11 cellular contexts compared by ENCODE assay signal in genomic region chr5:10602031-10602806, GRCh38. TPM values are rescaled to one million over a fixed set of nuclear protein-coding genes. Genes with fewer than 3 reads are reported as not detected.
A peak's percentile ranks its signal among the peaks of the same experiment; 100 is the strongest.
DNase-seq lines count a peak whose midpoint lies in the region; ATAC-seq and TF ChIP-seq lines count a peak whose summit lies in the region.
"Had no signal": no experiment of that assay in that cellular context is flagged by ENCODE, and none has a peak within 500 bp of the region (broad histone marks: within the 10 kb centered on the region; RNA-seq: fewer than 3 reads in every experiment).

No MANE protein-coding gene starts in this region.

- H3K27ac Mint-ChIP-seq in activated CD8-positive, alpha-beta memory T cell treated with anti-CD3 and anti-CD28 coated beads, Interleukin-2, amount 10 ng/mL, durations not matched to agents 7 days and 5 days = no peak overlapping the region
- H3K27ac Mint-ChIP-seq in endodermal cell = no peak overlapping the region
- no peak overlapping the region for H3K27ac Mint-ChIP-seq in activated CD4-positive, alpha-beta T cell treated with anti-CD3 and anti-CD28 coated beads, Interleukin-2, amount 10 ng/mL, durations not matched to agents 7 days and 5 days

- H3K27me3 Mint-ChIP-seq in activated CD8-positive, alpha-beta memory T cell treated with anti-CD3 and anti-CD28 coated beads, Interleukin-2, amount 10 ng/mL, durations not matched to agents 7 days and 5 days = peaks cover 4% of the 10 kb centered on the region
- no peaks in the 10 kb centered on the region for H3K27me3 Mint-ChIP-seq in endodermal cell (ENCODE audit: insufficient read depth)
- H3K27me3 Mint-ChIP-seq in activated CD4-positive, alpha-beta T cell treated with anti-CD3 and anti-CD28 coated beads, Interleukin-2, amount 10 ng/mL, durations not matched to agents 7 days and 5 days = peaks cover 2% of the 10 kb centered on the region

- H3K9me3 ChIP-seq in endodermal cell (ENCODE audit: control insufficient read depth, low read length) (no peaks in the 10 kb centered on the region), mucosa of rectum (ENCODE audit: control insufficient read depth in 2 of 2, low read length in 2 of 2) (no peaks in the 10 kb centered on the region), uterus (no peaks in the 10 kb centered on the region)
- H3K9me3 ChIP-seq: left lung had no signal

- DNase-seq in activated CD8-positive, alpha-beta memory T cell treated with anti-CD3 and anti-CD28 coated beads, Interleukin-2, amount 10 ng/mL, durations not matched to agents 7 days and 5 days = peak; percentile 28
- DNase-seq in activated CD8-positive, alpha-beta memory T cell treated with anti-CD3 and anti-CD28 coated beads, Interleukin-2, amount 50 U/mL, for 4 hours = no peak
- DNase-seq in endodermal cell (peak; percentile 42), uterus (no peak), SKM-1 (lab: John Stamatoyannopoulos, UW; ENCODE audit: unreplicated experiment) (no peak)
- no peak for DNase-seq in activated CD4-positive, alpha-beta T cell treated with anti-CD3 and anti-CD28 coated beads, Interleukin-2, amount 10 ng/mL, durations not matched to agents 7 days and 5 days
- DNase-seq: H7, left lung had no signal

- TF ChIP-seq POLR2A in uterus (IDR thresholded peaks at IDR 0.05) = no peak

- no peaks in the 10 kb centered on the region for H3K4me1 ChIP-seq in endodermal cell (ENCODE audit: control insufficient read depth, insufficient read depth, low read length)
- H3K4me1 ChIP-seq in mucosa of rectum (ENCODE audit: control insufficient read depth in 2 of 2, insufficient read depth in 2 of 2, low read length in 2 of 2) = peaks cover 6 to 13% of the 10 kb centered on the region in 2 donors
- H3K4me1 ChIP-seq in uterus = peaks cover 4 to 6% of the 10 kb centered on the region in 2 donors

- CTCF ChIA-PET in activated CD8-positive, alpha-beta memory T cell treated with anti-CD3 and anti-CD28 coated beads, Interleukin-2, amount 10 ng/mL, durations not matched to agents 7 days and 5 days (lab: Charles Lee) = interaction anchor here (1.6 kb wide), 1 partner anchor 25 kb away, joined by 8 read pairs; no protein-coding TSS in a partner anchor
- CTCF ChIA-PET in activated CD4-positive, alpha-beta T cell treated with anti-CD3 and anti-CD28 coated beads, Interleukin-2, amount 10 ng/mL, durations not matched to agents 7 days and 5 days (lab: Charles Lee) = interaction anchor here (1.0 kb wide), 1 partner anchor 11 kb away, joined by 3 read pairs; no protein-coding TSS in a partner anchor

- intact Hi-C loops in uterus (cut with DNase I; ENCODE audit: low total_unique reads) = no loop called here

- H3K9me3 Mint-ChIP-seq in activated CD8-positive, alpha-beta memory T cell treated with anti-CD3 and anti-CD28 coated beads, Interleukin-2, amount 10 ng/mL, durations not matched to agents 7 days and 5 days (ENCODE audit: low read depth) = no peaks in the 10 kb centered on the region
- H3K9me3 Mint-ChIP-seq in endodermal cell = no peaks in the 10 kb centered on the region
- H3K9me3 Mint-ChIP-seq in activated CD4-positive, alpha-beta T cell treated with anti-CD3 and anti-CD28 coated beads, Interleukin-2, amount 10 ng/mL, durations not matched to agents 7 days and 5 days = no peaks in the 10 kb centered on the region
- H3K9me3 Mint-ChIP-seq: dendritic cell treated with granulocyte-macrophage colony-stimulating factor and Interleukin-4, amounts not matched to agents 40 ng/mL and 50 ng/mL, for 4 days had no signal

- H3K9ac ChIP-seq in endodermal cell (ENCODE audit: extremely low read depth, low read length, poor library complexity, severe bottlenecking) (no peak overlapping the region), mucosa of rectum (ENCODE audit: low read depth in 1 of 2, low read length in 2 of 2) (no peak overlapping the region)

- ATAC-seq in activated CD8-positive, alpha-beta memory T cell treated with anti-CD3 and anti-CD28 coated beads, Interleukin-2, amount 10 ng/mL, durations not matched to agents 7 days and 5 days = no peak
- no peak for ATAC-seq in GM19397 (IDR thresholded peaks at IDR 0.05; ENCODE audit: unreplicated experiment)

- POLR2A ChIA-PET in activated CD4-positive, alpha-beta T cell treated with anti-CD3 and anti-CD28 coated beads, Interleukin-2, amount 10 ng/mL, durations not matched to agents 7 days and 5 days (lab: Charles Lee) = no interaction called here

- H3K27me3 ChIP-seq in endodermal cell (ENCODE audit: control insufficient read depth, insufficient read depth, low read length, poor library complexity, severe bottlenecking) (no peaks in the 10 kb centered on the region), mucosa of rectum (ENCODE audit: control insufficient read depth in 2 of 2, insufficient read depth in 2 of 2, low read length in 2 of 2) (no peaks in the 10 kb centered on the region), uterus (no peaks in the 10 kb centered on the region)
- H3K27me3 ChIP-seq: left lung had no signal

- H3K36me3 Mint-ChIP-seq in activated CD8-positive, alpha-beta memory T cell treated with anti-CD3 and anti-CD28 coated beads, Interleukin-2, amount 10 ng/mL, durations not matched to agents 7 days and 5 days = peaks cover 6% of the 10 kb centered on the region
- peaks cover 2% of the 10 kb centered on the region for H3K36me3 Mint-ChIP-seq in endodermal cell (ENCODE audit: low read depth)
- H3K36me3 Mint-ChIP-seq in activated CD4-positive, alpha-beta T cell treated with anti-CD3 and anti-CD28 coated beads, Interleukin-2, amount 10 ng/mL, durations not matched to agents 7 days and 5 days (ENCODE audit: low read depth) = peaks cover 2% of the 10 kb centered on the region

- H3K4me3 Mint-ChIP-seq in activated CD8-positive, alpha-beta memory T cell treated with anti-CD3 and anti-CD28 coated beads, Interleukin-2, amount 10 ng/mL, durations not matched to agents 7 days and 5 days = no peak overlapping the region
- H3K4me3 Mint-ChIP-seq in endodermal cell = no peak overlapping the region
- no peak overlapping the region for H3K4me3 Mint-ChIP-seq in activated CD4-positive, alpha-beta T cell treated with anti-CD3 and anti-CD28 coated beads, Interleukin-2, amount 10 ng/mL, durations not matched to agents 7 days and 5 days
- H3K4me3 Mint-ChIP-seq: dendritic cell treated with granulocyte-macrophage colony-stimulating factor and Interleukin-4, amounts not matched to agents 40 ng/mL and 50 ng/mL, for 4 days had no signal

- H3K4me3 ChIP-seq in endodermal cell (ENCODE audit: low read length) (no peak overlapping the region), mucosa of rectum (ENCODE audit: low read length in 2 of 2) (no peak overlapping the region), uterus (no peak overlapping the region)
- H3K4me3 ChIP-seq: left lung had no signal

- WGBS in endodermal cell (ENCODE audit: insufficient coverage in 1 of 2, insufficient read length in 1 of 2), 2 experiments = 83 to 89% methylated on average over 14 to 15 of the region's 15 CpGs

- no peak overlapping the region for H3K27ac ChIP-seq in endodermal cell (ENCODE audit: low read depth, low read length)
- peak overlapping the region; percentile 39 to 54 for H3K27ac ChIP-seq in mucosa of rectum (ENCODE audit: low read depth in 2 of 2, low read length in 2 of 2)
- peak overlapping the region; percentile 82 to 91 for H3K27ac ChIP-seq in uterus
- H3K27ac ChIP-seq: left lung had no signal

- TF ChIP-seq CTCF in endodermal cell (conservative IDR thresholded peaks at IDR 0.05) (no peak), uterus (IDR thresholded peaks at IDR 0.05) (no peak)

- peaks cover 24% of the 10 kb centered on the region for H3K4me1 Mint-ChIP-seq in activated CD8-positive, alpha-beta memory T cell treated with anti-CD3 and anti-CD28 coated beads, Interleukin-2, amount 10 ng/mL, durations not matched to agents 7 days and 5 days
- H3K4me1 Mint-ChIP-seq in endodermal cell = peaks cover 5% of the 10 kb centered on the region
- peaks cover 32% of the 10 kb centered on the region for H3K4me1 Mint-ChIP-seq in activated CD4-positive, alpha-beta T cell treated with anti-CD3 and anti-CD28 coated beads, Interleukin-2, amount 10 ng/mL, durations not matched to agents 7 days and 5 days

- no peaks in the 10 kb centered on the region for H3K36me3 ChIP-seq in endodermal cell (ENCODE audit: control insufficient read depth, insufficient read depth, low read length)
- no peaks in the 10 kb centered on the region for H3K36me3 ChIP-seq in mucosa of rectum (ENCODE audit: control insufficient read depth in 2 of 2, insufficient read depth in 2 of 2, low read length in 2 of 2)
- no peaks in the 10 kb centered on the region for H3K36me3 ChIP-seq in uterus
- H3K36me3 ChIP-seq: left lung had no signal

RNA-seq across cellular contexts. Expression of gene ANKRD33B, which starts 38.3 kb away (rescaled TPM):
- total RNA-seq in activated CD8-positive, alpha-beta memory T cell treated with anti-CD3 and anti-CD28 coated beads, Interleukin-2, amount 10 ng/mL, durations not matched to agents 7 days and 5 days = 10 to 100 TPM in 1 of 2 experiments, 1 to 10 TPM in 1; 6.8 to 13.8 TPM
- total RNA-seq in endodermal cell (10 to 100 TPM; 21.9 to 37.2 TPM), uterus (10 to 100 TPM in 1 of 4 donors, 1 to 10 TPM in 3; 2.1 to 24.1 (median 7.6) TPM)
- polyA plus RNA-seq in endodermal cell (2013, experiment 1 of 2) = 2.1 TPM
- polyA plus RNA-seq in endodermal cell (2013, experiment 2 of 2) = 1.8 TPM
- total RNA-seq in activated CD4-positive, alpha-beta T cell treated with anti-CD3 and anti-CD28 coated beads, Interleukin-2, amount 10 ng/mL, durations not matched to agents 7 days and 5 days = 1 to 10 TPM; 3.2 to 3.7 TPM

Comparison
In these comparisons a context has a peak if more than half of its experiments do, and no peak if none do; other contexts are left out.
1. DNase-seq: peak in activated CD8-positive, alpha-beta memory T cell treated with anti-CD3 and anti-CD28 coated beads, Interleukin-2, amount 10 ng/mL, durations not matched to agents 7 days and 5 days (single experiment) and endodermal cell (single experiment); none in activated CD8-positive, alpha-beta memory T cell treated with anti-CD3 and anti-CD28 coated beads, Interleukin-2, amount 50 U/mL, for 4 hours (single experiment), uterus (0 of 2), activated CD4-positive, alpha-beta T cell treated with anti-CD3 and anti-CD28 coated beads, Interleukin-2, amount 10 ng/mL, durations not matched to agents 7 days and 5 days (single experiment) and SKM-1 (single experiment).